ENCODE assay signal across 8 cellular contexts in the genomic region with DNA sequence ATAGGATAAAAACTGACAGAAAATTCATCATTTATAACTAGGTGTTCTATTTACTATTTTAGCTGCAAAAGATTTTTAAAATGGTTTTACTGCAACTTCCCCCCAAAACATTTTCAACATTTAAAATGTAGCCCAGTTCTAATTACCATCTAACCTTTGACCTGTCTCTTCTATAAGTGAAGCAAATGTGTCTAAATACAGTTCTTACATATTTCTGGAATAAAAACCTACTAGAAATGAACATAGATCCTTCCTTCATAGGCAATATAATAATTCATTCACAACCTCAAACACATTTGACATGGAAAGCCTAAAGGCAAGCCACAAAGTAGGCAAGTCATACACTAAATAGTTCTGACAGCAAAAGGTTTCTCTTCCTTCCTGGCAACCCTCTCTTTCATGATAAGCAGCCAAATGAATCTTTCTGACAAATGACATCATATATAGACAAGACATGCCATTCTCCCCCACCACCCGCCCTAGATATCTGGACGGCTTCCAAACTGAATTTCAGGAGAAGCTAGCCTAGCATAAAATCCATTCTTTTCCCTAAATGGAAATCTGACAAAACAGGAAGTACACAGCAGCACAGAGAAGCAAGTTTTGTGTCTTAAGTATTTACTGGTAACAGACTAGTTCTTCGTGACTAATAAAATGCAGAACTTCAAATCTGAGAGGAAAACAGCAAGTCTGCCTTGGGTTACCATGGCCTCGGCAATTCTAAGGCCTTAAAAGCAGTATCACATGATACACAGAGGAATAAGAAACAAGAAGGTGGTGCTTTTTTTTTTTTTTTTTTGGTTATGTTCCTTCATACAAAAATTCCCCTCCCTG. TPM values are rescaled to one million over a fixed set of nuclear protein-coding genes. Genes with fewer than 3 reads are reported as not detected.
A peak's percentile ranks its signal among the peaks of the same experiment; 100 is the strongest.
DNase-seq lines count a peak whose midpoint lies in the region; ATAC-seq and TF ChIP-seq lines count a peak whose summit lies in the region.

No MANE protein-coding gene starts in this region.

- H3K4me1 ChIP-seq in DOHH2 (ENCODE audit: control insufficient read depth, low read length) (peaks cover 28% of the 10 kb centered on the region), OCI-LY3 (ENCODE audit: low read length) (peaks cover 31% of the 10 kb centered on the region), stomach (peaks cover 25 to 62% (median 46%) of the 10 kb centered on the region in 4 donors)

- peak; percentile 23 for DNase-seq in H4 (ENCODE audit: low spot score)
- peak; percentile 29 for DNase-seq in central memory CD4-positive, alpha-beta T cell
- DNase-seq in kidney tubule cell (ENCODE audit: low spot score) = peak; percentile 99
- no peak for DNase-seq in stomach
- no peak for DNase-seq in NCI-H1048 (lab: John Stamatoyannopoulos, UW)

- H3K4me3 ChIP-seq in DOHH2 (ENCODE audit: low read length) (no peak overlapping the region), OCI-LY3 (ENCODE audit: low read length) (peak overlapping the region; percentile 65), stomach (no peak overlapping the region)

- ATAC-seq in HG03571 (IDR thresholded peaks at IDR 0.05; ENCODE audit: unreplicated experiment) = no peak

- H3F3A ChIP-seq in DOHH2 (ENCODE audit: control insufficient read depth, insufficient read depth) = peaks cover 5% of the 10 kb centered on the region

- TF ChIP-seq POLR2A in stomach (IDR thresholded peaks at IDR 0.05) = no peak

- H4K20me1 ChIP-seq in DOHH2 (ENCODE audit: control insufficient read depth, insufficient read depth, low read depth, low read length) (no peaks in the 10 kb centered on the region), OCI-LY3 (ENCODE audit: insufficient read depth, low read length) (peaks cover 10% of the 10 kb centered on the region)

- H3K4me2 ChIP-seq in DOHH2 (ENCODE audit: low read length) (no peak overlapping the region), OCI-LY3 (ENCODE audit: low read length) (peak overlapping the region; percentile 84)

- no peak for TF ChIP-seq EP300 in stomach (IDR thresholded peaks at IDR 0.05)

- no peaks in the 10 kb centered on the region for H3K9me3 ChIP-seq in DOHH2 (ENCODE audit: control insufficient read depth, insufficient read depth, low read length)
- H3K9me3 ChIP-seq in OCI-LY3 (ENCODE audit: insufficient read depth, low read length) = no peaks in the 10 kb centered on the region
- no peaks in the 10 kb centered on the region for H3K9me3 ChIP-seq in stomach

- H3K9me2 ChIP-seq in DOHH2 (replicated peaks; ENCODE audit: control insufficient read depth, low read length) = no peaks in the 10 kb centered on the region

- H2AFZ ChIP-seq in OCI-LY3 (ENCODE audit: low read depth, low read length) = no peak overlapping the region

- peaks cover 81% of the 10 kb centered on the region for H3K36me3 ChIP-seq in DOHH2 (ENCODE audit: control insufficient read depth, low read length)
- H3K36me3 ChIP-seq in OCI-LY3 (replicated peaks; ENCODE audit: low read depth, low read length) = peaks cover 32% of the 10 kb centered on the region
- H3K36me3 ChIP-seq in stomach = peaks cover 21 to 71% (median 67%) of the 10 kb centered on the region in 4 donors

- intact Hi-C loops in stomach (cut with DNase I; ENCODE audit: low total_unique reads) = no loop called here

- TF ChIP-seq CTCF in DOHH2 (IDR thresholded peaks at IDR 0.05; ENCODE audit: low read depth, low read length, poor library complexity, severe bottlenecking) (no peak), OCI-LY3 (IDR thresholded peaks at IDR 0.05; ENCODE audit: low read depth, low read length) (no peak), stomach (IDR thresholded peaks at IDR 0.05) (no peak)

- no peaks in the 10 kb centered on the region for H3K27me3 ChIP-seq in DOHH2 (ENCODE audit: control insufficient read depth, low read length)
- H3K27me3 ChIP-seq in OCI-LY3 (ENCODE audit: low read depth, low read length) = no peaks in the 10 kb centered on the region
- no peaks in the 10 kb centered on the region for H3K27me3 ChIP-seq in stomach

- peak overlapping the region; percentile 51 for H3K9ac ChIP-seq in OCI-LY3 (ENCODE audit: low read length)

- H3K27ac ChIP-seq in DOHH2 (ENCODE audit: low read depth, low read length) (peak overlapping the region; percentile 0; the same call in 1 of the 2 replicates), OCI-LY3 (ENCODE audit: low read length) (peak overlapping the region; percentile 94), stomach (peak overlapping the region in 4 of 5 donors; percentile 67 to 79 (median 74))

- WGBS in stomach, 5 donors = 21 to 44% (median 26%) methylated on average over 4 of the region's 4 CpGs

- H3K79me2 ChIP-seq in DOHH2 (ENCODE audit: control insufficient read depth, low read length) = peaks cover 96% of the 10 kb centered on the region
- peaks cover 97% of the 10 kb centered on the region for H3K79me2 ChIP-seq in OCI-LY3 (ENCODE audit: low read length)

RNA-seq across cellular contexts. Expression of a gene that starts 17.2 kb away (rescaled TPM):
- 2.3 and 3.9 TPM in 2 replicates for total RNA-seq in H4 (2014; rRNA removed; shearing (Covaris generic))
- total RNA-seq in stomach = 10 to 100 TPM; 13.4 to 58.8 (median 15.8) TPM
- polyA plus RNA-seq in stomach = 1 to 10 TPM; 3.5 to 6.9 (median 4.2) TPM

RNA-seq across cellular contexts. Expression of a gene that starts 36.5 kb away (rescaled TPM):
- 184 and 292 TPM in 2 replicates for total RNA-seq in H4 (2014; rRNA removed; shearing (Covaris generic))
- 100 to 1,000 TPM in 1 of 5 donors, 10 to 100 TPM in 4; 49.6 to 104 (median 86.9) TPM for total RNA-seq in stomach
- polyA plus RNA-seq in stomach = 100 to 1,000 TPM; 142 to 158 (median 156) TPM

Comparison
In these comparisons a context has a peak if more than half of its experiments do, and no peak if none do; other contexts are left out.
1. H3K27ac ChIP-seq: peak in every context shown above with its lines; median percentile 94 in OCI-LY3; 74 in stomach; 0 in DOHH2.
2. DNase-seq: peak in H4 (single experiment), central memory CD4-positive, alpha-beta T cell (single experiment) and kidney tubule cell (single experiment); none in stomach (single experiment) and NCI-H1048 (single experiment).